18 cellular contexts compared by ENCODE assay signal in the genomic region with DNA sequence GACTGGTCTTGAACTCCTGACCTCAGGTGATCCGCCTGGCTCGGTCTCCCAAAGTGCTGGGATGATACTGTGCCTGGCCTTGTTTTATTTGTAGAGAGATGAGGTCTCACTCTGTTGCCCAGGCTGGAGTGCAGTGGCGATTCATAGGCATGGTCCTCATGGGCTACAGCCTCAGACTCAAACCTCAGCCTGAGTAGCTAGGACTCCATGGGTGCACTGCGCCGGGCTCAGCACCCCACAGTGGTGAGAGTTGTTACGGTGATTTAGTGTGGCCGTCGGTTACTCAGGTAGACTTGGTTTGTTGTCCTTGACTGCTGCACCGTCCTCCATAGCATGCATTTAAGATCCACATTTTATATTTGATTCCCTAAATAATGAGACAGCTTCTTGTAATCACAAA.
DNase-seq lines count a peak whose midpoint lies in the region; ATAC-seq and TF ChIP-seq lines count a peak whose summit lies in the region.
"Had no signal": no experiment of that assay in that cellular context is flagged by ENCODE, and none has a peak within 500 bp of the region (broad histone marks: within the 10 kb centered on the region; RNA-seq: fewer than 3 reads in every experiment).

No MANE protein-coding gene starts in this region.

- H2BK120ac ChIP-seq in neuronal stem cell (ENCODE audit: low read depth, low read length) = no peak overlapping the region

- H3K79me1 ChIP-seq in neuronal stem cell (ENCODE audit: low read depth, low read length) = no peaks in the 10 kb centered on the region

- H3K4ac ChIP-seq in neuronal stem cell (ENCODE audit: low read length) = no peak overlapping the region

- TF ChIP-seq CTCF in GM23338 (conservative IDR thresholded peaks at IDR 0.05; ENCODE audit: low read depth in 2 of 2) (no peak), WERI-Rb-1 (IDR thresholded peaks at IDR 0.05; ENCODE audit: low read depth, low read length) (no peak)

- DNase-seq in GM23338 (ENCODE audit: low spot score) = no peak
- peak; percentile 38 for DNase-seq in islet precursor cell
- DNase-seq in neuronal stem cell (ENCODE audit: low spot score) = no peak
- DNase-seq in right cardiac atrium = no peak
- no peak for DNase-seq in RPMI8226
- no peak for DNase-seq in WERI-Rb-1
- DNase-seq: AML-193; Caco-2; Calu3; CD4-positive, alpha-beta T cell; DMS79 treated with DMSO at 0.1 percent for 48 hours had no signal

- H2AFZ ChIP-seq in GM23338 (no peak overlapping the region), neuronal stem cell (ENCODE audit: low read length) (no peak overlapping the region)

- WGBS in neuronal stem cell (ENCODE audit: extremely low coverage in 2 of 2, insufficient read length in 2 of 2, insufficient replicate concordance in 1 of 2), 2 donors = no CpG with 5 or more reads among the region's 9 CpGs
- WGBS in right cardiac atrium = 94% methylated on average over 9 of the region's 9 CpGs

- no peak overlapping the region for H3K23ac ChIP-seq in neuronal stem cell (ENCODE audit: low read depth, low read length, poor library complexity)

- intact Hi-C loops in right cardiac atrium (cut with DNase I) = no loop called here

- H3K14ac ChIP-seq in neuronal stem cell (ENCODE audit: low read length) = no peak overlapping the region

- no peak overlapping the region for H3K4me3 Mint-ChIP-seq in GM23338
- H3K4me3 Mint-ChIP-seq: B cell; CD4-positive, alpha-beta T cell; CD8-positive, alpha-beta T cell had no signal

- H3K4me1 Mint-ChIP-seq in GM23338 = peaks cover 7% of the 10 kb centered on the region
- H3K4me1 Mint-ChIP-seq: B cell had no signal

- no peaks in the 10 kb centered on the region for H4K20me1 ChIP-seq in GM23338 (replicated peaks; ENCODE audit: insufficient read depth)
- H4K20me1 ChIP-seq: BLaER1 treated with 17β-estradiol and CSF1 and Interleukin-3, amounts not matched to agents 10 nM and 100 nM had no signal

- no peak overlapping the region for H3K27ac Mint-ChIP-seq in GM23338
- H3K27ac Mint-ChIP-seq: B cell; CD4-positive, alpha-beta T cell; CD8-positive, alpha-beta T cell had no signal

- H4K91ac ChIP-seq in neuronal stem cell (ENCODE audit: low read depth, low read length, poor library complexity) = no peak overlapping the region

- no peak overlapping the region for H2AK5ac ChIP-seq in neuronal stem cell (ENCODE audit: low read depth, low read length)

- no peaks in the 10 kb centered on the region for H3K36me3 Mint-ChIP-seq in GM23338 (ENCODE audit: low read depth)
- H3K36me3 Mint-ChIP-seq: CD8-positive, alpha-beta T cell had no signal

- peaks cover 8% of the 10 kb centered on the region; the same call in 1 of the 2 replicates for H3K4me1 ChIP-seq in GM23338 (ENCODE audit: insufficient read depth)
- no peaks in the 10 kb centered on the region for H3K4me1 ChIP-seq in neuronal stem cell (ENCODE audit: control insufficient read depth in 2 of 2, insufficient read depth in 1 of 2, low read depth in 1 of 2, low read length in 2 of 2)
- H3K4me1 ChIP-seq in right cardiac atrium (ENCODE audit: control insufficient read depth, insufficient read depth, low read length) = no peaks in the 10 kb centered on the region
- H3K4me1 ChIP-seq: A549, Caco-2 had no signal

- H3F3A ChIP-seq in GM23338 (replicated peaks; ENCODE audit: low read depth) = no peaks in the 10 kb centered on the region

- H3K27me3 Mint-ChIP-seq in GM23338 (ENCODE audit: insufficient read depth, low read depth, poor library complexity) = peaks cover 7% of the 10 kb centered on the region

- H3K27me3 ChIP-seq in GM23338 (ENCODE audit: insufficient read depth) (no peaks in the 10 kb centered on the region), neuronal stem cell (ENCODE audit: control insufficient read depth in 3 of 3, insufficient read depth in 3 of 3, low read depth in 1 of 3, low read length in 3 of 3) (no peaks in the 10 kb centered on the region), right cardiac atrium (ENCODE audit: control insufficient read depth, insufficient read depth) (no peaks in the 10 kb centered on the region), WERI-Rb-1 (ENCODE audit: insufficient read depth, low read depth, severe bottlenecking) (no peaks in the 10 kb centered on the region)
- H3K27me3 ChIP-seq: BLaER1 treated with 17β-estradiol and CSF1 and Interleukin-3, amounts not matched to agents 10 nM and 100 nM had no signal

- no peaks in the 10 kb centered on the region for H3K36me3 ChIP-seq in GM23338 (ENCODE audit: insufficient read depth)
- no peaks in the 10 kb centered on the region for H3K36me3 ChIP-seq in neuronal stem cell (replicated peaks in 1 of 2; ENCODE audit: control insufficient read depth in 2 of 2, insufficient read depth in 2 of 2, low read length in 2 of 2)
- H3K36me3 ChIP-seq in WERI-Rb-1 = no peaks in the 10 kb centered on the region
- H3K36me3 ChIP-seq: BLaER1 treated with 17β-estradiol and CSF1 and Interleukin-3, amounts not matched to agents 10 nM and 100 nM had no signal

- H3K79me2 ChIP-seq in GM23338 (replicated peaks; ENCODE audit: insufficient read depth) = no peaks in the 10 kb centered on the region

- H3K4me3 ChIP-seq in GM23338 (no peak overlapping the region), neuronal stem cell (ENCODE audit: low read length in 2 of 2) (no peak overlapping the region), right cardiac atrium (ENCODE audit: low read length) (no peak overlapping the region), WERI-Rb-1 (ENCODE audit: low read depth, low read length) (no peak overlapping the region)
- H3K4me3 ChIP-seq: A549; BLaER1 treated with 17β-estradiol and CSF1 and Interleukin-3, amounts not matched to agents 10 nM and 100 nM; GM12878 had no signal

- H3K9me3 ChIP-seq in neuronal stem cell (replicated peaks in 1 of 2; ENCODE audit: control insufficient read depth in 2 of 2, insufficient read depth in 1 of 2, low read depth in 1 of 2, low read length in 2 of 2) = no peaks in the 10 kb centered on the region
- H3K9me3 ChIP-seq in right cardiac atrium (ENCODE audit: control insufficient read depth, low read length) = no peaks in the 10 kb centered on the region
- no peaks in the 10 kb centered on the region for H3K9me3 ChIP-seq in WERI-Rb-1 (ENCODE audit: severe bottlenecking)
- H3K9me3 ChIP-seq: A549; BLaER1 treated with 17β-estradiol and CSF1 and Interleukin-3, amounts not matched to agents 10 nM and 100 nM; Caco-2 had no signal

- no peak overlapping the region for H3K27ac ChIP-seq in GM23338 (ENCODE audit: low read depth)
- H3K27ac ChIP-seq in neuronal stem cell (replicated peaks; ENCODE audit: low read length) = no peak overlapping the region
- H3K27ac ChIP-seq in right cardiac atrium (ENCODE audit: low read length) = no peak overlapping the region
- no peak overlapping the region for H3K27ac ChIP-seq in WERI-Rb-1
- H3K27ac ChIP-seq: 22Rv1; A549; BLaER1 treated with 17β-estradiol and CSF1 and Interleukin-3, amounts not matched to agents 10 nM and 100 nM; C4-2B had no signal

- H4K8ac ChIP-seq in neuronal stem cell (ENCODE audit: low read depth, low read length) = no peak overlapping the region

- H2BK12ac ChIP-seq in neuronal stem cell (ENCODE audit: low read length) = no peak overlapping the region

- no peak overlapping the region for H2BK5ac ChIP-seq in neuronal stem cell (ENCODE audit: low read length)

- no peak overlapping the region for H3K9ac ChIP-seq in neuronal stem cell (ENCODE audit: low read depth, low read length, poor library complexity)
- H3K9ac ChIP-seq: BLaER1 treated with 17β-estradiol and CSF1 and Interleukin-3, amounts not matched to agents 10 nM and 100 nM had no signal

- H2BK15ac ChIP-seq in neuronal stem cell (ENCODE audit: low read length) = no peak overlapping the region

- peak; percentile 26; the same call in 1 of the 3 replicates for ATAC-seq in GM23338
- ATAC-seq in right cardiac atrium = no peak
- ATAC-seq: CD8-positive, alpha-beta T cell; GM12878 had no signal

- H3K18ac ChIP-seq in neuronal stem cell (ENCODE audit: low read length) = peak overlapping the region; percentile 15

- no peaks in the 10 kb centered on the region for H3K9me3 Mint-ChIP-seq in GM23338
- H3K9me3 Mint-ChIP-seq: CD4-positive, alpha-beta T cell; CD8-positive, alpha-beta T cell had no signal

- H3K9me2 ChIP-seq in GM23338 (ENCODE audit: insufficient read depth) = no peaks in the 10 kb centered on the region

- H3K4me2 ChIP-seq in GM23338 = no peak overlapping the region
- H3K4me2 ChIP-seq in neuronal stem cell (ENCODE audit: insufficient read depth, low read length, poor library complexity, severe bottlenecking) = no peak overlapping the region
- H3K4me2 ChIP-seq: A549 had no signal

TF ChIP-seq in GM23338, 12 proteins besides CTCF, POLR2A, EP300 and RAD21 (continues in another document):
- no peak for TF ChIP-seq POLR2AphosphoS5 (IDR thresholded peaks at IDR 0.05; ENCODE audit: low read depth)
- no peak for TF ChIP-seq EZH2 (IDR thresholded peaks at IDR 0.05; ENCODE audit: low read depth, unreplicated experiment)
- no peak for TF ChIP-seq NANOG (IDR thresholded peaks at IDR 0.05; ENCODE audit: borderline replicate concordance)
- no peak for TF ChIP-seq JUNB (IDR thresholded peaks at IDR 0.05; ENCODE audit: unreplicated experiment)
- TF ChIP-seq EZH2phosphoT487 (IDR thresholded peaks at IDR 0.05; ENCODE audit: unreplicated experiment) = no peak
- TF ChIP-seq, protein P1, sequence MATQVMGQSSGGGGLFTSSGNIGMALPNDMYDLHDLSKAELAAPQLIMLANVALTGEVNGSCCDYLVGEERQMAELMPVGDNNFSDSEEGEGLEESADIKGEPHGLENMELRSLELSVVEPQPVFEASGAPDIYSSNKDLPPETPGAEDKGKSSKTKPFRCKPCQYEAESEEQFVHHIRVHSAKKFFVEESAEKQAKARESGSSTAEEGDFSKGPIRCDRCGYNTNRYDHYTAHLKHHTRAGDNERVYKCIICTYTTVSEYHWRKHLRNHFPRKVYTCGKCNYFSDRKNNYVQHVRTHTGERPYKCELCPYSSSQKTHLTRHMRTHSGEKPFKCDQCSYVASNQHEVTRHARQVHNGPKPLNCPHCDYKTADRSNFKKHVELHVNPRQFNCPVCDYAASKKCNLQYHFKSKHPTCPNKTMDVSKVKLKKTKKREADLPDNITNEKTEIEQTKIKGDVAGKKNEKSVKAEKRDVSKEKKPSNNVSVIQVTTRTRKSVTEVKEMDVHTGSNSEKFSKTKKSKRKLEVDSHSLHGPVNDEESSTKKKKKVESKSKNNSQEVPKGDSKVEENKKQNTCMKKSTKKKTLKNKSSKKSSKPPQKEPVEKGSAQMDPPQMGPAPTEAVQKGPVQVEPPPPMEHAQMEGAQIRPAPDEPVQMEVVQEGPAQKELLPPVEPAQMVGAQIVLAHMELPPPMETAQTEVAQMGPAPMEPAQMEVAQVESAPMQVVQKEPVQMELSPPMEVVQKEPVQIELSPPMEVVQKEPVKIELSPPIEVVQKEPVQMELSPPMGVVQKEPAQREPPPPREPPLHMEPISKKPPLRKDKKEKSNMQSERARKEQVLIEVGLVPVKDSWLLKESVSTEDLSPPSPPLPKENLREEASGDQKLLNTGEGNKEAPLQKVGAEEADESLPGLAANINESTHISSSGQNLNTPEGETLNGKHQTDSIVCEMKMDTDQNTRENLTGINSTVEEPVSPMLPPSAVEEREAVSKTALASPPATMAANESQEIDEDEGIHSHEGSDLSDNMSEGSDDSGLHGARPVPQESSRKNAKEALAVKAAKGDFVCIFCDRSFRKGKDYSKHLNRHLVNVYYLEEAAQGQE (IDR thresholded peaks at IDR 0.05; ENCODE audit: unreplicated experiment) = no peak
- no peak for TF ChIP-seq STAT1 (IDR thresholded peaks at IDR 0.05; ENCODE audit: unreplicated experiment)
